7 cellular contexts compared by ENCODE assay signal in genomic region chr6:156866181-156866862, GRCh38.
A peak's percentile ranks its signal among the peaks of the same experiment; 100 is the strongest.
DNase-seq lines count a peak whose midpoint lies in the region; ATAC-seq lines count a peak whose summit lies in the region.

No MANE protein-coding gene starts in this region.

- H3K27me3 ChIP-seq in mesendoderm (ENCODE audit: insufficient read depth, low read length, poor library complexity) = no peaks in the 10 kb centered on the region

- peaks cover 27% of the 10 kb centered on the region for H3K79me1 ChIP-seq in mesendoderm (ENCODE audit: low read length)

- H3K4me3 ChIP-seq in mesendoderm (ENCODE audit: low read length) = no peak overlapping the region

- H3K27ac ChIP-seq in mesendoderm (ENCODE audit: low read depth, low read length) = no peak overlapping the region

- no peak overlapping the region for H2BK15ac ChIP-seq in mesendoderm (replicated peaks; ENCODE audit: low read depth)

- no peak overlapping the region for H3K4ac ChIP-seq in mesendoderm (ENCODE audit: low read depth, low read length)

- H3K4me1 ChIP-seq in mesendoderm (ENCODE audit: control insufficient read depth, low read depth, low read length) = peaks cover 7% of the 10 kb centered on the region

- no peak overlapping the region for H3K18ac ChIP-seq in mesendoderm (ENCODE audit: low read length)

- peaks cover 70% of the 10 kb centered on the region for H3K79me2 ChIP-seq in mesendoderm (ENCODE audit: control insufficient read depth, insufficient read depth, low read length)

- DNase-seq in amniotic epithelial cell (ENCODE audit: low read depth) = peak; percentile 53
- peak; percentile 41 for DNase-seq in mesendoderm
- DNase-seq in NCI-H1105 treated with DMSO at 0.1 percent for 48 hours (lab: John Stamatoyannopoulos, UW) = no peak
- no peak for DNase-seq in NCI-H146 (lab: John Stamatoyannopoulos, UW)

- H3K4me2 ChIP-seq in mesendoderm (ENCODE audit: low read length) = no peak overlapping the region

- no peak overlapping the region for H3K23ac ChIP-seq in mesendoderm (ENCODE audit: low read length)

- H3K36me3 ChIP-seq in mesendoderm (ENCODE audit: control insufficient read depth, insufficient read depth, low read length) = no peaks in the 10 kb centered on the region

- ATAC-seq in GM19372 (IDR thresholded peaks at IDR 0.05; ENCODE audit: low read depth, unreplicated experiment) (peak; percentile 53), HG03521 (IDR thresholded peaks at IDR 0.05; ENCODE audit: unreplicated experiment) (peak; percentile 47), HG02623 (IDR thresholded peaks at IDR 0.05; ENCODE audit: unreplicated experiment) (no peak)

- WGBS in mesendoderm (ENCODE audit: extremely low coverage, insufficient coverage, low lambda C conversion rate) = no CpG with 5 or more reads among the region's 8 CpGs

- H2AK5ac ChIP-seq in mesendoderm (ENCODE audit: low read length) = no peak overlapping the region

- H2BK120ac ChIP-seq in mesendoderm (ENCODE audit: low read depth, low read length) = no peak overlapping the region

- H2BK5ac ChIP-seq in mesendoderm (ENCODE audit: low read length) = no peak overlapping the region

- H4K5ac ChIP-seq in mesendoderm (ENCODE audit: low read length) = no peak overlapping the region

- H3K56ac ChIP-seq in mesendoderm (ENCODE audit: low read length) = no peak overlapping the region

- no peak overlapping the region for H4K8ac ChIP-seq in mesendoderm (ENCODE audit: low read depth, low read length)

- H3K9ac ChIP-seq in mesendoderm (ENCODE audit: low read length) = no peak overlapping the region

Comparison
In these comparisons a context has a peak if more than half of its experiments do, and no peak if none do; other contexts are left out.
1. DNase-seq: peak in amniotic epithelial cell (single experiment) and mesendoderm (single experiment); none in NCI-H1105 treated with DMSO at 0.1 percent for 48 hours (single experiment) and NCI-H146 (single experiment).